Comparison of ENCODE assay signal across 1 cellular context in the genomic region with DNA sequence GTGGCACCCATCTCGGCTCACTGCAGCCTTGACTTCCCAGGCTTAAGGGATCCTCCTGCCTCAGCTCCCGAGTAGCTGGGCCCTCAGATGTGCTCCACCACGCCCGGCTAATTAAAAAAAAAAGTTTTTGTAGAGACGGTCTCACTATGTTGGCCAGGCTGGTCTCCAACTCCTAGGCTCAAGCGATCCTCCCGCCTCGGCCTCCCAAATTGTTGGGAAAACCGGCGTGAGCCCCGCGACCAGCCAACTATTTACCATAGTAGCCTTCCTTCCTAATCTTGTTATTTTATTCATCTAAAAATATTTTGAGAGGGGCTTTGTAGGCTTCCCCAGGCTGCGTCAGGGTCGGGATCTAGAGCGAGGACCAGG.
TF ChIP-seq lines count a peak whose summit lies in the region.

No MANE protein-coding gene starts in this region.

TF ChIP-seq in IMR-90, 13 proteins besides CTCF, POLR2A, EP300 and RAD21 (continued from another document):
- no peak for TF ChIP-seq ELK1 (IDR thresholded peaks at IDR 0.05; ENCODE audit: borderline replicate concordance, low read depth, low read length)
- no peak for TF ChIP-seq CEBPB (IDR thresholded peaks at IDR 0.05; ENCODE audit: low read depth, low read length)
- TF ChIP-seq CHD1 (IDR thresholded peaks at IDR 0.05; ENCODE audit: low read depth, low read length): no peak
- no peak for TF ChIP-seq MAZ (IDR thresholded peaks at IDR 0.05; ENCODE audit: borderline replicate concordance, low read depth, low read length)
- no peak for TF ChIP-seq NFE2L2 (IDR thresholded peaks at IDR 0.05; ENCODE audit: low read depth, low read length)
- no peak for TF ChIP-seq RCOR1 (IDR thresholded peaks at IDR 0.05; ENCODE audit: insufficient replicate concordance, low read length)
